Comparison of ENCODE assay signal across 8 cellular contexts in genomic region chr1:153494976-153495535, GRCh38. TPM values are rescaled to one million over a fixed set of nuclear protein-coding genes. Genes with fewer than 3 reads are reported as not detected.
DNase-seq lines count a peak whose midpoint lies in the region; ATAC-seq and TF ChIP-seq lines count a peak whose summit lies in the region.

No MANE protein-coding gene starts in this region.

- TF ChIP-seq CTCF in GM12872 (IDR thresholded peaks at IDR 0.05; ENCODE audit: insufficient read depth, low read depth, low read length): peak; percentile 90
- TF ChIP-seq CTCF in ascending aorta (IDR thresholded peaks at IDR 0.05): peak; percentile 90 to 93 (median 92)

- peak; percentile 65 to 67 for DNase-seq in NCI-H1930 (lab: John Stamatoyannopoulos, UW)
- peak; percentile 80 for DNase-seq in T-helper 9 cell
- DNase-seq in ascending aorta (ENCODE audit: low spot score in 2 of 2): peak in 1 of 2 donors; percentile 90
- DNase-seq in hypothalamus (lab: John Stamatoyannopoulos, UW): peak in 37 of 51 donors; percentile 1 to 64 (median 27)
- peak; percentile 49 to 82 for DNase-seq in stimulated activated CD4-positive, alpha-beta T cell treated with anti-CD3 and anti-CD28 coated beads, Interleukin-12 subunit alpha, Interleukin-12 subunit beta, amount 100 ng/mL, for 24 hours (ENCODE audit: low read depth in 2 of 2)
- no peak for DNase-seq in GOT3 (lab: John Stamatoyannopoulos, UW)

- intact Hi-C loops in ascending aorta (cut with DNase I): loop anchor here (1.0 kb wide), 2 partner anchors 29 to 143 kb away; no protein-coding TSS in a partner anchor

- ATAC-seq in GM18502 (IDR thresholded peaks at IDR 0.05; ENCODE audit: poor library complexity, unreplicated experiment): no peak

- H3K36me3 ChIP-seq in ascending aorta: no peaks in the 10 kb centered on the region

- peak overlapping the region; percentile 55 to 58 for H3K27ac ChIP-seq in ascending aorta

- no peaks in the 10 kb centered on the region for H3K27me3 ChIP-seq in ascending aorta

- H3K4me3 ChIP-seq in ascending aorta: no peak overlapping the region

- H3K9me3 ChIP-seq in ascending aorta: no peaks in the 10 kb centered on the region

- peaks cover 17 to 37% of the 10 kb centered on the region in 2 donors for H3K4me1 ChIP-seq in ascending aorta

RNA-seq across cellular contexts. Expression of gene S100A7, which starts 34.6 kb away (rescaled TPM):
- not detected for total RNA-seq in ascending aorta

RNA-seq across cellular contexts. Expression of gene S100A6, which starts 40.7 kb away (rescaled TPM):
- 336 TPM for total RNA-seq in ascending aorta

RNA-seq across cellular contexts. Expression of gene S100A5, which starts 45.7 kb away (rescaled TPM):
- not detected for total RNA-seq in ascending aorta

RNA-seq across cellular contexts. Expression of gene S100A4, which starts 50.5 kb away (rescaled TPM):
- 690 TPM for total RNA-seq in ascending aorta

RNA-seq across cellular contexts. Expression of gene S100A3, which starts 54.0 kb away (rescaled TPM):
- total RNA-seq in ascending aorta: not detected
